Comparison of ENCODE assay signal across 11 cellular contexts in genomic region chr6:158958504-158959386, GRCh38.
DNase-seq lines count a peak whose midpoint lies in the region; ATAC-seq, FAIRE-seq and TF ChIP-seq lines count a peak whose summit lies in the region.
"Had no signal": no experiment of that assay in that cellular context is flagged by ENCODE, and none has a peak within 500 bp of the region (broad histone marks: within the 10 kb centered on the region; RNA-seq: fewer than 3 reads in every experiment).

No MANE protein-coding gene starts in this region.

- H2AFZ ChIP-seq in OCI-LY3 (ENCODE audit: low read depth, low read length) = no peak overlapping the region

- peak; percentile 22 to 24 for DNase-seq in activated CD4-positive, alpha-beta T cell treated with anti-CD3 and anti-CD28 coated beads for 4 hours
- no peak for DNase-seq in activated CD4-positive, alpha-beta T cell treated with anti-CD3 and anti-CD28 coated beads for 1 hour
- DNase-seq in central memory CD4-positive, alpha-beta T cell = peak; percentile 13
- DNase-seq in retinal pigment epithelial cell (ENCODE audit: low read depth) (no peak), NCI-H1436 (lab: John Stamatoyannopoulos, UW) (no peak), GM19239 (ENCODE audit: insufficient read length, low spot score) (no peak)
- DNase-seq: natural killer cell, NCI-H510A had no signal

- no peaks in the 10 kb centered on the region for H3K9me3 ChIP-seq in OCI-LY3 (ENCODE audit: insufficient read depth, low read length)

- FAIRE-seq in GM19239 (lab: Jason Lieb, UNC) = no peak
- FAIRE-seq: A204.1 had no signal

- H4K20me1 ChIP-seq in OCI-LY3 (ENCODE audit: insufficient read depth, low read length) = no peaks in the 10 kb centered on the region

- no peak overlapping the region for H3K4me2 ChIP-seq in OCI-LY3 (ENCODE audit: low read length)

- no peaks in the 10 kb centered on the region for H3K27me3 ChIP-seq in OCI-LY3 (ENCODE audit: low read depth, low read length)

- peak; percentile 54 for TF ChIP-seq CTCF in OCI-LY3 (IDR thresholded peaks at IDR 0.05; ENCODE audit: low read depth, low read length)
- peak; percentile 20 for TF ChIP-seq CTCF in retinal pigment epithelial cell (conservative IDR thresholded peaks at IDR 0.05; ENCODE audit: low read depth, low read length)

- H3K4me3 ChIP-seq in OCI-LY3 (ENCODE audit: low read length) = no peak overlapping the region
- H3K4me3 ChIP-seq in retinal pigment epithelial cell (ENCODE audit: low read length) = no peak overlapping the region

- no peaks in the 10 kb centered on the region for H3K79me2 ChIP-seq in OCI-LY3 (ENCODE audit: low read length)

- H3K27ac ChIP-seq in OCI-LY3 (ENCODE audit: low read length) = no peak overlapping the region

- ATAC-seq in HG02798 (IDR thresholded peaks at IDR 0.05; ENCODE audit: poor library complexity, unreplicated experiment) = no peak
- ATAC-seq: natural killer cell had no signal

- H3K36me3 ChIP-seq in OCI-LY3 (replicated peaks; ENCODE audit: low read depth, low read length) = no peaks in the 10 kb centered on the region

- 0 out of 2 replicates have a peak, but pooled peaks cover 3% of the 10 kb centered on the region for H3K4me1 ChIP-seq in OCI-LY3 (ENCODE audit: low read length)

- no peak overlapping the region for H3K9ac ChIP-seq in OCI-LY3 (ENCODE audit: low read length)

Comparison
In these comparisons a context has a peak if more than half of its experiments do, and no peak if none do; other contexts are left out.
1. DNase-seq: peak in activated CD4-positive, alpha-beta T cell treated with anti-CD3 and anti-CD28 coated beads for 4 hours (2 of 2) and central memory CD4-positive, alpha-beta T cell (single experiment); none in activated CD4-positive, alpha-beta T cell treated with anti-CD3 and anti-CD28 coated beads for 1 hour (single experiment), retinal pigment epithelial cell (single experiment), NCI-H1436 (single experiment) and GM19239 (single experiment).